Comparison of ENCODE assay signal across 1 cellular context in the genomic region with DNA sequence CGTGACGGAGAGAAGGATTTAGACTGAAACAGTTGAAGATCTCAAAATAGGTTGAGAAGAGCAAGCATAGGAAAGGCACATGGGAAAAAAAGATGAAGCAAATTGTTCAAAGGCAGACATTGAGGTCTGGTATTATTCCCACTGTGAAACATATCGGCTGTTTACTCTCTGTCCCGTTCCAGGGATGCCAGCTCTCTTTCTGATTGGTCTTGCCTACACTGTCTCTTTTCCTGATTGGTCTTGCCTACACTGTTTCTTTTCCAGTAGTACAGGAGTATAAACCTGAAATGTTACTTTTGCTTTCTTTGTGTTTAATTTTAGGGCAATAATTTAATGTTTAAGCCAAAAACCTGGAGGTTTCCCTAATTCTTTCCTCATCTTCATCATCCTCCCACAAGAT.
TF ChIP-seq lines count a peak whose summit lies in the region.

No MANE protein-coding gene starts in this region.

TF ChIP-seq in HEK293, 187 proteins besides CTCF, POLR2A, EP300 and RAD21 (continued from another document):
- TF ChIP-seq, protein P1, sequence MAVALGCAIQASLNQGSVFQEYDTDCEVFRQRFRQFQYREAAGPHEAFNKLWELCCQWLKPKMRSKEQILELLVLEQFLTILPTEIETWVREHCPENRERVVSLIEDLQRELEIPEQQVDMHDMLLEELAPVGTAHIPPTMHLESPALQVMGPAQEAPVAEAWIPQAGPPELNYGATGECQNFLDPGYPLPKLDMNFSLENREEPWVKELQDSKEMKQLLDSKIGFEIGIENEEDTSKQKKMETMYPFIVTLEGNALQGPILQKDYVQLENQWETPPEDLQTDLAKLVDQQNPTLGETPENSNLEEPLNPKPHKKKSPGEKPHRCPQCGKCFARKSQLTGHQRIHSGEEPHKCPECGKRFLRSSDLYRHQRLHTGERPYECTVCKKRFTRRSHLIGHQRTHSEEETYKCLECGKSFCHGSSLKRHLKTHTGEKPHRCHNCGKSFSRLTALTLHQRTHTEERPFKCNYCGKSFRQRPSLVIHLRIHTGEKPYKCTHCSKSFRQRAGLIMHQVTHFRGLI (tag by site-specific recombination; IDR thresholded peaks at IDR 0.05): no peak
- TF ChIP-seq ZNF777 (tag by site-specific recombination; IDR thresholded peaks at IDR 0.05; ENCODE audit: borderline replicate concordance): no peak
- peak; percentile 46; the same call in 1 of the 2 replicates for TF ChIP-seq ZBTB17 (tag by site-specific recombination; IDR thresholded peaks at IDR 0.05)
- TF ChIP-seq, protein P2, sequence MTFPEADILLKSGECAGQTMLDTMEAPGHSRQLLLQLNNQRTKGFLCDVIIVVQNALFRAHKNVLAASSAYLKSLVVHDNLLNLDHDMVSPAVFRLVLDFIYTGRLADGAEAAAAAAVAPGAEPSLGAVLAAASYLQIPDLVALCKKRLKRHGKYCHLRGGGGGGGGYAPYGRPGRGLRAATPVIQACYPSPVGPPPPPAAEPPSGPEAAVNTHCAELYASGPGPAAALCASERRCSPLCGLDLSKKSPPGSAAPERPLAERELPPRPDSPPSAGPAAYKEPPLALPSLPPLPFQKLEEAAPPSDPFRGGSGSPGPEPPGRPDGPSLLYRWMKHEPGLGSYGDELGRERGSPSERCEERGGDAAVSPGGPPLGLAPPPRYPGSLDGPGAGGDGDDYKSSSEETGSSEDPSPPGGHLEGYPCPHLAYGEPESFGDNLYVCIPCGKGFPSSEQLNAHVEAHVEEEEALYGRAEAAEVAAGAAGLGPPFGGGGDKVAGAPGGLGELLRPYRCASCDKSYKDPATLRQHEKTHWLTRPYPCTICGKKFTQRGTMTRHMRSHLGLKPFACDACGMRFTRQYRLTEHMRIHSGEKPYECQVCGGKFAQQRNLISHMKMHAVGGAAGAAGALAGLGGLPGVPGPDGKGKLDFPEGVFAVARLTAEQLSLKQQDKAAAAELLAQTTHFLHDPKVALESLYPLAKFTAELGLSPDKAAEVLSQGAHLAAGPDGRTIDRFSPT (tag by site-specific recombination; IDR thresholded peaks at IDR 0.05): no peak
- TF ChIP-seq KLF9 (tag by site-specific recombination; IDR thresholded peaks at IDR 0.05; ENCODE audit: low read depth): no peak
- TF ChIP-seq ZNF621 (tag by site-specific recombination; IDR thresholded peaks at IDR 0.05): no peak
- TF ChIP-seq, protein P3, sequence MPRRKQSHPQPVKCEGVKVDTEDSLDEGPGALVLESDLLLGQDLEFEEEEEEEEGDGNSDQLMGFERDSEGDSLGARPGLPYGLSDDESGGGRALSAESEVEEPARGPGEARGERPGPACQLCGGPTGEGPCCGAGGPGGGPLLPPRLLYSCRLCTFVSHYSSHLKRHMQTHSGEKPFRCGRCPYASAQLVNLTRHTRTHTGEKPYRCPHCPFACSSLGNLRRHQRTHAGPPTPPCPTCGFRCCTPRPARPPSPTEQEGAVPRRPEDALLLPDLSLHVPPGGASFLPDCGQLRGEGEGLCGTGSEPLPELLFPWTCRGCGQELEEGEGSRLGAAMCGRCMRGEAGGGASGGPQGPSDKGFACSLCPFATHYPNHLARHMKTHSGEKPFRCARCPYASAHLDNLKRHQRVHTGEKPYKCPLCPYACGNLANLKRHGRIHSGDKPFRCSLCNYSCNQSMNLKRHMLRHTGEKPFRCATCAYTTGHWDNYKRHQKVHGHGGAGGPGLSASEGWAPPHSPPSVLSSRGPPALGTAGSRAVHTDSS (tag by site-specific recombination; IDR thresholded peaks at IDR 0.05): peak; percentile 65
TF ChIP-seq in HEK293: peak in this region for 2.
